18 cellular contexts compared by ENCODE assay signal in genomic region chr10:110448682-110449418, GRCh38. TPM values are rescaled to one million over a fixed set of nuclear protein-coding genes. Genes with fewer than 3 reads are reported as not detected.
DNase-seq lines count a peak whose midpoint lies in the region; ATAC-seq and TF ChIP-seq lines count a peak whose summit lies in the region.
"Had no signal": no experiment of that assay in that cellular context is flagged by ENCODE, and none has a peak within 500 bp of the region (broad histone marks: within the 10 kb centered on the region; RNA-seq: fewer than 3 reads in every experiment).

No MANE protein-coding gene starts in this region.

- intact Hi-C loops in CD14-positive monocyte (cut with micrococcal nuclease), result no loop called here

- peaks cover 17% of the 10 kb centered on the region for H3K4me1 Mint-ChIP-seq in CD14-positive monocyte
- H3K4me1 Mint-ChIP-seq in activated CD8-positive, alpha-beta T cell treated with anti-CD3 and anti-CD28 coated beads, Interleukin-2, amount 10 ng/mL, durations not matched to agents 7 days and 5 days (ENCODE audit: low read depth), result peaks cover 26% of the 10 kb centered on the region
- H3K4me1 Mint-ChIP-seq in T-cell, result no peaks in the 10 kb centered on the region

- no peaks in the 10 kb centered on the region for H3K36me3 ChIP-seq in HEK293 (ENCODE audit: control insufficient read depth in 2 of 2, insufficient read depth in 1 of 2, low read length in 2 of 2)
- H3K36me3 ChIP-seq: esophagus squamous epithelium, thyroid gland, WERI-Rb-1 had no signal

- H3K9me3 ChIP-seq in HEK293 (ENCODE audit: control insufficient read depth, insufficient read depth, low read depth, low read length), result no peaks in the 10 kb centered on the region
- H3K9me3 ChIP-seq: esophagus squamous epithelium, mucosa of descending colon, thyroid gland had no signal

- POLR2A ChIA-PET in HEK293 (lab: Yijun Ruan, JAX) (no interaction called here), T-cell (lab: Charles Lee) (interaction anchor here in 1 of 2 donors (0.5 kb wide), 1 partner anchor 10 kb away, joined by 9 read pairs; no protein-coding TSS in a partner anchor)
- POLR2A ChIA-PET in activated CD8-positive, alpha-beta T cell treated with anti-CD3 and anti-CD28 coated beads, Interleukin-2, amount 10 ng/mL, durations not matched to agents 7 days and 5 days (lab: Charles Lee), result interaction anchor here (0.6 kb wide), 1 partner anchor 123 kb away, joined by 3 read pairs; no protein-coding TSS in a partner anchor

- H3K36me3 Mint-ChIP-seq in CD14-positive monocyte (no peaks in the 10 kb centered on the region), T-cell (no peaks in the 10 kb centered on the region)
- peaks cover 4% of the 10 kb centered on the region for H3K36me3 Mint-ChIP-seq in activated CD8-positive, alpha-beta T cell treated with anti-CD3 and anti-CD28 coated beads, Interleukin-2, amount 10 ng/mL, durations not matched to agents 7 days and 5 days (ENCODE audit: low read depth)

- no peak overlapping the region for H3K4me3 ChIP-seq in HEK293 (ENCODE audit: low read depth, low read length)
- H3K4me3 ChIP-seq: esophagus squamous epithelium, mucosa of descending colon, thyroid gland had no signal

- H3K4me3 Mint-ChIP-seq in CD14-positive monocyte (no peak overlapping the region), T-cell (no peak overlapping the region)
- no peak overlapping the region for H3K4me3 Mint-ChIP-seq in activated CD8-positive, alpha-beta T cell treated with anti-CD3 and anti-CD28 coated beads, Interleukin-2, amount 10 ng/mL, durations not matched to agents 7 days and 5 days
- H3K4me3 Mint-ChIP-seq: T-helper 17 cell had no signal

- peaks cover 0 to 3% (median 0%) of the 10 kb centered on the region in 7 donors for H3K9me3 Mint-ChIP-seq in CD14-positive monocyte
- H3K9me3 Mint-ChIP-seq in activated CD8-positive, alpha-beta T cell treated with anti-CD3 and anti-CD28 coated beads, Interleukin-2, amount 10 ng/mL, durations not matched to agents 7 days and 5 days (ENCODE audit: insufficient read depth), result peaks cover 7% of the 10 kb centered on the region
- H3K9me3 Mint-ChIP-seq in T-cell, result no peaks in the 10 kb centered on the region

- H3K27me3 Mint-ChIP-seq in CD14-positive monocyte (ENCODE audit: low read depth in 3 of 3) (peaks cover 2 to 3% (median 2%) of the 10 kb centered on the region in 3 donors), T-cell (peaks cover 0 to 8% of the 10 kb centered on the region in 2 donors)
- H3K27me3 Mint-ChIP-seq in activated CD8-positive, alpha-beta T cell treated with anti-CD3 and anti-CD28 coated beads, Interleukin-2, amount 10 ng/mL, durations not matched to agents 7 days and 5 days (ENCODE audit: low read depth), result peaks cover 34% of the 10 kb centered on the region
- H3K27me3 Mint-ChIP-seq: T-helper 17 cell had no signal

- peak; percentile 49 for ATAC-seq in activated CD8-positive, alpha-beta T cell treated with anti-CD3 and anti-CD28 coated beads, Interleukin-2, amount 10 ng/mL, durations not matched to agents 7 days and 5 days
- no peak for ATAC-seq in T-cell (replicated peaks in 1 of 4)
- ATAC-seq: mucosa of descending colon, T-helper 17 cell had no signal

- CTCF ChIA-PET in HEK293 (lab: Yijun Ruan, JAX) (interaction anchor here (0.6 to 1.3 kb wide), 2 partner anchors 162 to 1787 kb away, joined by 3 read pairs; no protein-coding TSS in a partner anchor), T-cell (lab: Charles Lee) (interaction anchor here in 1 of 2 donors (1.0 kb wide), 1 partner anchor 95 kb away, joined by 5 read pairs; no protein-coding TSS in a partner anchor)
- CTCF ChIA-PET in activated CD8-positive, alpha-beta T cell treated with anti-CD3 and anti-CD28 coated beads, Interleukin-2, amount 10 ng/mL, durations not matched to agents 7 days and 5 days (lab: Charles Lee), result interaction anchor here (0.8 to 1.7 kb wide), 7 partner anchors 11 to 134 kb away, joined by 3 to 7 read pairs (median 3); no protein-coding TSS in a partner anchor

- TF ChIP-seq CTCF in CD14-positive monocyte (IDR thresholded peaks at IDR 0.05), result no peak
- TF ChIP-seq CTCF in HEK293 (tag by site-specific recombination; IDR thresholded peaks at IDR 0.05), result no peak

- H3K27ac ChIP-seq in HEK293 (ENCODE audit: extremely low read depth, low read depth, low read length), result no peak overlapping the region
- H3K27ac ChIP-seq: esophagus squamous epithelium, thyroid gland, WERI-Rb-1 had no signal

- no peaks in the 10 kb centered on the region for H3K4me1 ChIP-seq in HEK293 (ENCODE audit: control insufficient read depth, insufficient read depth, low read length)

- no peak overlapping the region for H3K27ac Mint-ChIP-seq in CD14-positive monocyte
- peak overlapping the region; percentile 64 for H3K27ac Mint-ChIP-seq in activated CD8-positive, alpha-beta T cell treated with anti-CD3 and anti-CD28 coated beads, Interleukin-2, amount 10 ng/mL, durations not matched to agents 7 days and 5 days
- no peak overlapping the region for H3K27ac Mint-ChIP-seq in T-cell
- H3K27ac Mint-ChIP-seq: T-helper 17 cell had no signal

- peak; percentile 24 for DNase-seq in CD14-positive monocyte (ENCODE audit: low spot score)
- peak; percentile 49 for DNase-seq in activated CD8-positive, alpha-beta T cell treated with anti-CD3 and anti-CD28 coated beads, Interleukin-2, amount 10 ng/mL, durations not matched to agents 7 days and 5 days
- DNase-seq in myocyte (ENCODE audit: low read depth), result peak; percentile 28
- DNase-seq in NAMALWA (ENCODE audit: low spot score), result no peak
- no peak for DNase-seq in NCI-H748 treated with DMSO at 0.1 percent for 48 hours (lab: John Stamatoyannopoulos, UW)
- DNase-seq in T-cell, result no peak
- DNase-seq: DND-41, esophagus squamous epithelium, mucosa of descending colon, NCI-H2107, NCI-H524 treated with DMSO at 0.1 percent for 48 hours, nucleus accumbens, OCI-M1, SHP77 treated with DMSO at 0.1 percent for 48 hours, T-helper 17 cell, thyroid gland, WERI-Rb-1 had no signal

TF ChIP-seq in HEK293, 187 proteins besides CTCF, POLR2A, EP300 and RAD21:
- TF ChIP-seq ZNF354C (tag by site-specific recombination; IDR thresholded peaks at IDR 0.05; ENCODE audit: borderline replicate concordance, low read depth) (no peak), ZNF677 (tag by site-specific recombination; IDR thresholded peaks at IDR 0.05) (peak; percentile 41; the same call in 1 of the 2 replicates)

RNA-seq across cellular contexts. Expression of gene DUSP5, which starts 48.9 kb away (rescaled TPM):
- 1 to 10 TPM; 2.0 to 3.9 TPM for polyA plus RNA-seq in CD14-positive monocyte
- 10 to 100 TPM; 26.8 to 27.8 TPM for total RNA-seq in activated CD8-positive, alpha-beta T cell treated with anti-CD3 and anti-CD28 coated beads, Interleukin-2, amount 10 ng/mL, durations not matched to agents 7 days and 5 days
- total RNA-seq in myocyte (6.4 and 10.0 TPM in 2 replicates), T-cell (10 to 100 TPM in 2 of 5 donors, 1 to 10 TPM in 3; 6.6 to 69.5 (median 9.6) TPM)
- polyA plus RNA-seq in myocyte (2012), result 6.1 TPM

Comparison
In these comparisons a context has a peak if more than half of its experiments do, and no peak if none do; other contexts are left out.
1. DNase-seq: peak in CD14-positive monocyte (single experiment), activated CD8-positive, alpha-beta T cell treated with anti-CD3 and anti-CD28 coated beads, Interleukin-2, amount 10 ng/mL, durations not matched to agents 7 days and 5 days (single experiment) and myocyte (single experiment); none in NAMALWA (single experiment), NCI-H748 treated with DMSO at 0.1 percent for 48 hours (single experiment) and T-cell (0 of 34).